ENCODE assay signal across 34 cellular contexts in genomic region chr4:178602833-178603232, GRCh38.
"Had no signal": no experiment of that assay in that cellular context is flagged by ENCODE, and none has a peak within 500 bp of the region (broad histone marks: within the 10 kb centered on the region; RNA-seq: fewer than 3 reads in every experiment).

No MANE protein-coding gene starts in this region.

- H3K9me3 ChIP-seq: adrenal gland, MG63 had no signal

- H3K27ac ChIP-seq: adrenal gland, SK-N-MC had no signal

- H3K27me3 ChIP-seq: adrenal gland, MG63 had no signal

- H3K4me3 ChIP-seq: adrenal gland, MG63, SK-N-MC had no signal

- FAIRE-seq: TTC549 had no signal

- H3K27me3 Mint-ChIP-seq: activated B cell treated with CpG ODN at 0.5 μM for 24 hours; activated CD4-positive, alpha-beta T cell treated with anti-CD3 and anti-CD28 coated beads, Interleukin-2, amount 10 ng/mL, durations not matched to agents 24 days and 14 days; activated CD8-positive, alpha-beta memory T cell treated with anti-CD3 and anti-CD28 coated beads, Interleukin-2, amount 10 ng/mL, durations not matched to agents 7 days and 5 days; activated naive CD8-positive, alpha-beta T cell; central memory CD8-positive, alpha-beta T cell; T-cell had no signal

- H3K27ac Mint-ChIP-seq: activated B cell treated with CpG ODN at 0.5 μM for 24 hours; activated CD4-positive, alpha-beta T cell treated with anti-CD3 and anti-CD28 coated beads, Interleukin-2, amount 10 ng/mL, durations not matched to agents 24 days and 14 days; activated CD8-positive, alpha-beta memory T cell treated with anti-CD3 and anti-CD28 coated beads, Interleukin-2, amount 10 ng/mL, durations not matched to agents 7 days and 5 days; activated naive CD4-positive, alpha-beta T cell treated with anti-CD3 and anti-CD28 coated beads for 36 hours; activated naive CD8-positive, alpha-beta T cell; T-cell had no signal

- H3K36me3 ChIP-seq: adrenal gland, MG63 had no signal

- H3K4me3 Mint-ChIP-seq: activated B cell treated with CpG ODN at 0.5 μM for 24 hours; activated CD4-positive, alpha-beta T cell treated with anti-CD3 and anti-CD28 coated beads, Interleukin-2, amount 10 ng/mL, durations not matched to agents 24 days and 14 days; activated CD8-positive, alpha-beta memory T cell treated with anti-CD3 and anti-CD28 coated beads, Interleukin-2, amount 10 ng/mL, durations not matched to agents 7 days and 5 days; activated naive CD4-positive, alpha-beta T cell treated with anti-CD3 and anti-CD28 coated beads for 36 hours; activated naive CD8-positive, alpha-beta T cell; activated T-cell treated with anti-CD3 and anti-CD28 coated beads, Interleukin-2, amount 50 U/mL, for 4 hours; central memory CD8-positive, alpha-beta T cell; T-cell had no signal

- H3K4me1 Mint-ChIP-seq: activated B cell treated with CpG ODN at 0.5 μM for 24 hours; activated CD4-positive, alpha-beta T cell treated with anti-CD3 and anti-CD28 coated beads, Interleukin-2, amount 10 ng/mL, durations not matched to agents 24 days and 14 days; activated CD8-positive, alpha-beta memory T cell treated with anti-CD3 and anti-CD28 coated beads, Interleukin-2, amount 10 ng/mL, durations not matched to agents 7 days and 5 days; central memory CD8-positive, alpha-beta T cell; T-cell had no signal

- ATAC-seq: activated CD8-positive, alpha-beta memory T cell treated with anti-CD3 and anti-CD28 coated beads, Interleukin-2, amount 10 ng/mL, durations not matched to agents 7 days and 5 days; activated T-cell treated with anti-CD3 and anti-CD28 coated beads, Interleukin-2, amount 50 U/mL, for 4 hours; Panc1; Right ventricle myocardium inferior; T-cell had no signal

- H3K4me1 ChIP-seq: adrenal gland had no signal

- H3K36me3 Mint-ChIP-seq: activated CD8-positive, alpha-beta memory T cell treated with anti-CD3 and anti-CD28 coated beads, Interleukin-2, amount 10 ng/mL, durations not matched to agents 7 days and 5 days; activated naive CD8-positive, alpha-beta T cell; T-cell had no signal

- DNase-seq: activated B cell treated with CpG ODN at 0.5 μM for 24 hours; activated CD4-positive, alpha-beta T cell treated with anti-CD3 and anti-CD28 coated beads for 1 hour; activated CD4-positive, alpha-beta T cell treated with anti-CD3 and anti-CD28 coated beads, Interleukin-2, amount 10 ng/mL, durations not matched to agents 24 days and 14 days; activated CD4-positive, alpha-beta T cell treated with anti-CD3 and anti-CD28 coated beads, Interleukin-2, amount 50 U/mL, for 48 hours; activated CD8-positive, alpha-beta memory T cell treated with anti-CD3 and anti-CD28 coated beads, Interleukin-2, amount 10 ng/mL, durations not matched to agents 7 days and 5 days; activated effector memory CD4-positive, alpha-beta T cell treated with anti-CD3 and anti-CD28 coated beads, Interleukin-2, amount 50 U/mL, for 16 hours; activated naive CD4-positive, alpha-beta T cell treated with anti-CD3 and anti-CD28 coated beads for 36 hours; activated T-cell treated with anti-CD3 and anti-CD28 coated beads, Interleukin-2, amount 50 U/mL, for 4 hours; adrenal gland; aorta; KG1; MG63; MV-4-11; NCI-H1092 treated with DMSO at 0.1 percent for 48 hours; NCI-H1417 treated with DMSO at 0.1 percent for 48 hours; NCI-H1694; NCI-H2029; NCI-H2107; NCI-H2171 treated with DMSO at 0.1 percent for 48 hours; NCI-H345; NCI-H510A; NCI-H526 treated with DMSO at 0.1 percent for 48 hours; NCI-H82; OCI-M1; RPMI8226; T-cell; T-helper 2 cell; T1000 had no signal
